19 cellular contexts compared by ENCODE assay signal in the genomic region with DNA sequence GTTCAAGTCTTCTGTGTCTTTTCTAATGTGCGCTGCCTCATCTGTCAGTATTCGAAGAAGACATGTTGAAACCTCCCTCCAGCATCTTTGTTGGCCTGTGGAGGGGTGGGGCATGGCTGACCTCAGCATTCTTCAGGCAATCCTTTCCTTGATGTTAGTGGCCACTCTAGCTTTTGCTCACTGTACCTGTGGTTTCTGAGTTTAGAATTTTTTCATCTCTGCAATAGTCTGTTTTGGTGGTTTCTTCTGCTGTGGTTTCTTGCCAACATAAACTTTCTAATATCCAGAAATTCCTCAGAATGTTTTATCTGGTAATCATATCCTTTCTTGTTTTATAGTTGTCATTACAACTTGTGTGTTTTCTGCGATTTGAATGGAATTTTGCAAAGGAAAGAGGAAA.
DNase-seq lines count a peak whose midpoint lies in the region; ATAC-seq and TF ChIP-seq lines count a peak whose summit lies in the region.
"Had no signal": no experiment of that assay in that cellular context is flagged by ENCODE, and none has a peak within 500 bp of the region (broad histone marks: within the 10 kb centered on the region; RNA-seq: fewer than 3 reads in every experiment).

No MANE protein-coding gene starts in this region.

- peak overlapping the region; percentile 39 for H3K27ac Mint-ChIP-seq in MCF 10A (ENCODE audit: low read depth, unreplicated experiment)
- H3K27ac Mint-ChIP-seq: stimulated activated naive B cell treated with anti-CD40 and anti-IgM and Interleukin-4, amounts not matched to agents 10 μg/mL and 1 μg/mL and 100 μg/mL, for 72 hours had no signal

- no peak overlapping the region for H2BK12ac ChIP-seq in mesenchymal stem cell (ENCODE audit: low read length in 2 of 2)

- H2AK5ac ChIP-seq in mesenchymal stem cell (ENCODE audit: low read length, severe bottlenecking), result no peak overlapping the region

- peaks cover 6% of the 10 kb centered on the region for H3K36me3 Mint-ChIP-seq in MCF 10A (ENCODE audit: insufficient read depth, unreplicated experiment)
- H3K36me3 Mint-ChIP-seq: stimulated activated naive B cell treated with anti-CD40 and anti-IgM and Interleukin-4, amounts not matched to agents 10 μg/mL and 1 μg/mL and 100 μg/mL, for 72 hours had no signal

- H3K23ac ChIP-seq in mesenchymal stem cell (ENCODE audit: low read length in 2 of 2), result no peak overlapping the region

- no peak overlapping the region for H4K8ac ChIP-seq in mesenchymal stem cell (ENCODE audit: low read length)

- CTCF ChIA-PET in MCF 10A (lab: Yijun Ruan, JAX), result interaction anchor here (0.8 to 1.3 kb wide), 2 partner anchors 13 to 98 kb away, joined by 3 read pairs; no protein-coding TSS in a partner anchor

- H2BK15ac ChIP-seq in mesenchymal stem cell (ENCODE audit: low read depth, poor library complexity, severe bottlenecking), result no peak overlapping the region

- no peak overlapping the region for H3K27ac ChIP-seq in mesenchymal stem cell (ENCODE audit: low read length, poor library complexity, severe bottlenecking)
- H3K27ac ChIP-seq in right cardiac atrium (ENCODE audit: low read length), result no peak overlapping the region
- H3K27ac ChIP-seq: KMS-11, pancreas had no signal

- H2AFZ ChIP-seq in mesenchymal stem cell (ENCODE audit: low read depth, low read length), result no peak overlapping the region

- no peak overlapping the region for H3K4me2 ChIP-seq in mesenchymal stem cell (ENCODE audit: low read length, poor library complexity, severe bottlenecking)
- H3K4me2 ChIP-seq: KMS-11 had no signal

- H2BK5ac ChIP-seq in mesenchymal stem cell (ENCODE audit: low read depth, low read length, poor library complexity, severe bottlenecking), result no peak overlapping the region

- peaks cover 10% of the 10 kb centered on the region for H3K9me3 ChIP-seq in mesenchymal stem cell (ENCODE audit: control insufficient read depth, low read length)
- H3K9me3 ChIP-seq in right cardiac atrium (ENCODE audit: control insufficient read depth, low read length), result no peaks in the 10 kb centered on the region
- H3K9me3 ChIP-seq: BE2C, pancreas had no signal

- intact Hi-C loops in MCF 10A (cut with micrococcal nuclease), result no loop called here
- intact Hi-C loops in right cardiac atrium (cut with DNase I), result no loop called here

- H3K27me3 Mint-ChIP-seq in MCF 10A (ENCODE audit: insufficient read depth, unreplicated experiment), result no peaks in the 10 kb centered on the region

- 92% methylated on average over 2 of the region's 3 CpGs for WGBS in mesenchymal stem cell
- WGBS in right cardiac atrium, result 83% methylated on average over 3 of the region's 3 CpGs

- H3K9me3 Mint-ChIP-seq in MCF 10A (ENCODE audit: unreplicated experiment), result no peaks in the 10 kb centered on the region
- H3K9me3 Mint-ChIP-seq: stimulated activated naive B cell treated with anti-CD40 and anti-IgM and Interleukin-4, amounts not matched to agents 10 μg/mL and 1 μg/mL and 100 μg/mL, for 72 hours had no signal

- H3K4me3 Mint-ChIP-seq in MCF 10A (ENCODE audit: unreplicated experiment), result peak overlapping the region; percentile 49
- H3K4me3 Mint-ChIP-seq: stimulated activated naive B cell treated with anti-CD40 and anti-IgM and Interleukin-4, amounts not matched to agents 10 μg/mL and 1 μg/mL and 100 μg/mL, for 72 hours had no signal

- no peak overlapping the region for H3K4ac ChIP-seq in mesenchymal stem cell (ENCODE audit: low read depth in 1 of 2, low read length in 2 of 2)

- H3K9ac ChIP-seq in mesenchymal stem cell (ENCODE audit: low read length), result no peak overlapping the region
- H3K9ac ChIP-seq: KMS-11 had no signal

- DNase-seq in AG20443 (ENCODE audit: low spot score) (peak; percentile 55), LHCN-M2 (ENCODE audit: low read depth) (peak; percentile 88), MCF 10A (ENCODE audit: unreplicated experiment) (peak; percentile 64), mesenchymal stem cell (peak; percentile 46), right cardiac atrium (no peak), NCI-H510A (lab: John Stamatoyannopoulos, UW) (no peak), left lobe of liver (ENCODE audit: low spot score) (no peak)
- DNase-seq: activated CD4-positive, CD25-positive, alpha-beta regulatory T cell; BE2C; effector CD8-positive, alpha-beta T cell; GDM1; hippocampal formation; NCI-H2029; NCI-H82; pancreas; stimulated activated CD4-positive, alpha-beta T cell treated with anti-CD3 and anti-CD28 coated beads, Interleukin-4, amount 100 ng/mL, for 1 hour; stimulated activated naive B cell treated with anti-CD40 and anti-IgM and Interleukin-4, amounts not matched to agents 10 μg/mL and 1 μg/mL and 100 μg/mL, for 72 hours had no signal

- H3K18ac ChIP-seq in mesenchymal stem cell (ENCODE audit: low read depth in 1 of 2, low read length in 2 of 2), result no peak overlapping the region

- H3K36me3 ChIP-seq in mesenchymal stem cell (ENCODE audit: control insufficient read depth in 1 of 2, insufficient read depth in 2 of 2, low read depth in 1 of 2, low read length in 2 of 2), result no peaks in the 10 kb centered on the region
- H3K36me3 ChIP-seq: BE2C, pancreas had no signal

- H3K79me1 ChIP-seq in mesenchymal stem cell (replicated peaks; ENCODE audit: low read length, poor library complexity, severe bottlenecking), result no peaks in the 10 kb centered on the region

- H3K27me3 ChIP-seq in mesenchymal stem cell (ENCODE audit: control insufficient read depth in 1 of 2, insufficient read depth in 1 of 2, low read length in 2 of 2), result no peaks in the 10 kb centered on the region
- H3K27me3 ChIP-seq in right cardiac atrium (ENCODE audit: control insufficient read depth, insufficient read depth), result no peaks in the 10 kb centered on the region
- H3K27me3 ChIP-seq: BE2C had no signal

- no TSS peak for BruUV-seq in MCF 10A (replicated peaks; lab: Mats Ljungman, UMichigan)

- no peaks in the 10 kb centered on the region for H3K4me1 ChIP-seq in mesenchymal stem cell (ENCODE audit: control insufficient read depth, insufficient read depth, low read depth, low read length)
- H3K4me1 ChIP-seq in right cardiac atrium (ENCODE audit: control insufficient read depth, insufficient read depth, low read length), result no peaks in the 10 kb centered on the region
- H3K4me1 ChIP-seq: BE2C, pancreas had no signal

- no peak overlapping the region for H4K91ac ChIP-seq in mesenchymal stem cell (ENCODE audit: low read length)

- ATAC-seq in right cardiac atrium (no peak), GM21423 (IDR thresholded peaks at IDR 0.05; ENCODE audit: unreplicated experiment) (no peak), left lobe of liver (no peak)
- ATAC-seq: pancreas; stimulated activated naive B cell treated with anti-CD40 and anti-IgM and Interleukin-4, amounts not matched to agents 10 μg/mL and 1 μg/mL and 100 μg/mL, for 72 hours had no signal

- no peak overlapping the region for H3K14ac ChIP-seq in mesenchymal stem cell (ENCODE audit: low read length in 2 of 2)

- H3K4me3 ChIP-seq in mesenchymal stem cell (ENCODE audit: insufficient read depth in 1 of 2, low read depth in 1 of 2, low read length in 2 of 2) (no peak overlapping the region), right cardiac atrium (ENCODE audit: low read length) (no peak overlapping the region)
- H3K4me3 ChIP-seq: pancreas had no signal

- TF ChIP-seq CTCF in MCF 10A (IDR thresholded peaks at IDR 0.05; ENCODE audit: unreplicated experiment), result no peak

- peaks cover 26% of the 10 kb centered on the region for H3K4me1 Mint-ChIP-seq in MCF 10A (ENCODE audit: insufficient read depth, unreplicated experiment)
- H3K4me1 Mint-ChIP-seq: stimulated activated naive B cell treated with anti-CD40 and anti-IgM and Interleukin-4, amounts not matched to agents 10 μg/mL and 1 μg/mL and 100 μg/mL, for 72 hours had no signal

- no peak overlapping the region for H2BK120ac ChIP-seq in mesenchymal stem cell (ENCODE audit: low read depth, low read length)

- POLR2A ChIA-PET in MCF 10A (lab: Yijun Ruan, JAX), result interaction anchor here (1.4 kb wide), 1 partner anchor 10 kb away, joined by 3 read pairs; no protein-coding TSS in a partner anchor

Comparison
In these comparisons a context has a peak if more than half of its experiments do, and no peak if none do; other contexts are left out.
1. DNase-seq: peak in AG20443 (single experiment), LHCN-M2 (single experiment), MCF 10A (single experiment) and mesenchymal stem cell (single experiment); none in right cardiac atrium (0 of 3), NCI-H510A (single experiment) and left lobe of liver (single experiment).